1 cellular context compared by ENCODE assay signal in genomic region chr11:122656073-122656630, GRCh38.
A peak's percentile ranks its signal among the peaks of the same experiment; 100 is the strongest.
TF ChIP-seq lines count a peak whose summit lies in the region.

No MANE protein-coding gene starts in this region.

TF ChIP-seq in HEK293, 187 proteins besides CTCF, POLR2A, EP300 and RAD21 (continued from another document):
- peak; percentile 63; the same call in 1 of the 2 replicates for TF ChIP-seq SCRT2 (tag by site-specific recombination; IDR thresholded peaks at IDR 0.05)
- 0 out of 2 replicates have a peak, but pooled peaks have one; percentile 19 for TF ChIP-seq ZEB2 (tag by site-specific recombination; IDR thresholded peaks at IDR 0.05)
- no peak for TF ChIP-seq KLF17 (tag by site-specific recombination; IDR thresholded peaks at IDR 0.05)
- peak; percentile 89 for TF ChIP-seq ZBTB26 (tag by site-specific recombination; optimal IDR thresholded peaks at IDR 0.05)
- TF ChIP-seq ZBTB17 (tag by site-specific recombination; IDR thresholded peaks at IDR 0.05) = 0 out of 2 replicates have a peak, but pooled peaks have one; percentile 4
- peak; percentile 92 for TF ChIP-seq ZBTB6 (tag by site-specific recombination; IDR thresholded peaks at IDR 0.05)
- TF ChIP-seq ZIC2 (tag by site-specific recombination; IDR thresholded peaks at IDR 0.05) = peak; percentile 44
- TF ChIP-seq GLIS2 (tag by site-specific recombination; IDR thresholded peaks at IDR 0.05) = 0 out of 2 replicates have a peak, but pooled peaks have one; percentile 24
- peak; percentile 39; the same call in 1 of the 2 replicates for TF ChIP-seq ZBTB8A (tag by site-specific recombination; IDR thresholded peaks at IDR 0.05)
- TF ChIP-seq ZNF416 (tag by site-specific recombination; IDR thresholded peaks at IDR 0.05) = no peak
